Comparison of ENCODE assay signal across 8 cellular contexts in genomic region chr17:75048396-75048933, GRCh38. TPM values are rescaled to one million over a fixed set of nuclear protein-coding genes. Genes with fewer than 3 reads are reported as not detected.
DNase-seq lines count a peak whose midpoint lies in the region; ATAC-seq and TF ChIP-seq lines count a peak whose summit lies in the region.

No MANE protein-coding gene starts in this region.

- no peaks in the 10 kb centered on the region for H3K9me3 Mint-ChIP-seq in activated B cell treated with CpG ODN at 0.5 μM for 24 hours

- ATAC-seq in activated B cell treated with CpG ODN at 0.5 μM for 24 hours (ENCODE audit: low read depth) (no peak), heart left ventricle (peak in 3 of 4 donors; percentile 23 to 38 (median 35))

- H3K36me3 Mint-ChIP-seq in activated B cell treated with CpG ODN at 0.5 μM for 24 hours (ENCODE audit: low read depth): peaks cover 38% of the 10 kb centered on the region

- TF ChIP-seq POLR2A in heart left ventricle (IDR thresholded peaks at IDR 0.05): no peak

- H3K27me3 ChIP-seq in heart left ventricle: no peaks in the 10 kb centered on the region

- DNase-seq in activated B cell treated with CpG ODN at 0.5 μM for 24 hours (no peak), heart left ventricle (peak in 4 of 5 donors; percentile 43 to 60 (median 52)), HCEC 1CT (no peak), NCI-H2081 treated with DMSO at 0.1 percent for 48 hours (lab: John Stamatoyannopoulos, UW) (no peak), NCI-H128 (lab: John Stamatoyannopoulos, UW; ENCODE audit: unreplicated experiment) (no peak)
- DNase-seq in stimulated activated CD4-positive, alpha-beta T cell treated with anti-CD3 and anti-CD28 coated beads, Interleukin-1b, Interleukin-23, amount 100 ng/mL, for 48 hours: no peak

- no peak for TF ChIP-seq CTCF in HEK293 (tag by site-specific recombination; IDR thresholded peaks at IDR 0.05)
- TF ChIP-seq CTCF in activated B cell treated with CpG ODN at 0.5 μM for 24 hours (IDR thresholded peaks at IDR 0.05): no peak
- TF ChIP-seq CTCF in heart left ventricle (IDR thresholded peaks at IDR 0.05): no peak

- H3K4me3 ChIP-seq in HEK293 (ENCODE audit: low read depth, low read length) (peak overlapping the region; percentile 99; the same call in 1 of the 2 replicates), heart left ventricle (peak overlapping the region in 10 of 12 donors; percentile 77 to 99 (median 96)), skin epidermis (peak overlapping the region in 6 of 7 experiments; percentile 67 to 96 (median 80))

- peaks cover 36% of the 10 kb centered on the region for H3K4me1 Mint-ChIP-seq in activated B cell treated with CpG ODN at 0.5 μM for 24 hours

- no peaks in the 10 kb centered on the region for H3K27me3 Mint-ChIP-seq in activated B cell treated with CpG ODN at 0.5 μM for 24 hours

- H3K36me3 ChIP-seq in HEK293 (ENCODE audit: control insufficient read depth in 2 of 2, insufficient read depth in 1 of 2, low read length in 2 of 2) (peaks cover 33 to 41% of the 10 kb centered on the region in 2 experiments), heart left ventricle (peaks cover 0 to 52% (median 34%) of the 10 kb centered on the region in 9 donors)

- H3K9me3 ChIP-seq in HEK293 (ENCODE audit: control insufficient read depth, insufficient read depth, low read depth, low read length): no peaks in the 10 kb centered on the region
- no peaks in the 10 kb centered on the region for H3K9me3 ChIP-seq in heart left ventricle

- intact Hi-C loops in activated B cell treated with CpG ODN at 0.5 μM for 24 hours (cut with micrococcal nuclease) (no loop called here), heart left ventricle (cut with DNase I) (loop anchor here in 2 of 10 donors (5.0 kb wide), 2 partner anchors 66 to 86 kb away; no protein-coding TSS in a partner anchor)

- CTCF ChIA-PET in HEK293 (lab: Yijun Ruan, JAX): interaction anchor here (0.6 to 3.4 kb wide), 10 partner anchors 8 to 1156 kb away, joined by 3 to 15 read pairs (median 3); no protein-coding TSS in a partner anchor
- CTCF ChIA-PET in activated B cell treated with CpG ODN at 0.5 μM for 24 hours (lab: Charles Lee): interaction anchor here (0.5 to 3.0 kb wide), 3 partner anchors 11 to 592 kb away, joined by 3 to 12 read pairs (median 4); no protein-coding TSS in a partner anchor

- WGBS in heart left ventricle, 4 donors: 38 to 46% (median 42%) methylated on average over 5 of the region's 5 CpGs

- H3K27ac ChIP-seq in HEK293 (ENCODE audit: extremely low read depth, low read depth, low read length): no peak overlapping the region
- H3K27ac ChIP-seq in heart left ventricle: peak overlapping the region in 11 of 12 donors; percentile 94 to 100 (median 99)
- peak overlapping the region in 15 of 21 experiments; percentile 13 to 99 (median 92) for H3K27ac ChIP-seq in skin epidermis

- H3K4me3 Mint-ChIP-seq in activated B cell treated with CpG ODN at 0.5 μM for 24 hours: peak overlapping the region; percentile 88

- H3K27ac Mint-ChIP-seq in activated B cell treated with CpG ODN at 0.5 μM for 24 hours: no peak overlapping the region

- H3K4me1 ChIP-seq in HEK293 (ENCODE audit: control insufficient read depth, insufficient read depth, low read length) (peaks cover 8% of the 10 kb centered on the region; the same call in 1 of the 2 replicates), heart left ventricle (peaks cover 0 to 39% (median 24%) of the 10 kb centered on the region in 12 donors)

- POLR2A ChIA-PET in HEK293 (lab: Yijun Ruan, JAX): interaction anchor here (0.6 to 4.8 kb wide), 9 partner anchors 11 to 106 kb away, joined by 3 to 44 read pairs (median 4); partner anchors contain the start of genes JPT1 and MRPL58
- POLR2A ChIA-PET in activated B cell treated with CpG ODN at 0.5 μM for 24 hours (lab: Charles Lee): interaction anchor here (1.2 to 3.9 kb wide), 5 partner anchors 13 to 175 kb away, joined by 4 to 31 read pairs (median 4); partner anchors contain the start of genes FDXR, MRPL58 and NUP85

TF ChIP-seq in HEK293, 187 proteins besides CTCF, POLR2A, EP300 and RAD21:
- TF ChIP-seq SALL2 (tag by site-specific recombination; IDR thresholded peaks at IDR 0.05; ENCODE audit: borderline replicate concordance) (no peak), ZXDB (tag by site-specific recombination; IDR thresholded peaks at IDR 0.05) (no peak), ZNF174 (tag by site-specific recombination; IDR thresholded peaks at IDR 0.05) (no peak), TRIM28 (IDR thresholded peaks at IDR 0.05; ENCODE audit: borderline replicate concordance, low read length) (no peak), ZNF426 (tag by site-specific recombination; IDR thresholded peaks at IDR 0.05) (no peak), ZNF501 (tag by site-specific recombination; IDR thresholded peaks at IDR 0.05) (no peak), SCRT2 (tag by site-specific recombination; IDR thresholded peaks at IDR 0.05) (no peak), ZNF184 (tag by site-specific recombination; IDR thresholded peaks at IDR 0.05) (no peak), ZNF133 (tag by site-specific recombination; IDR thresholded peaks at IDR 0.05) (no peak)
- TF ChIP-seq, protein P1, sequence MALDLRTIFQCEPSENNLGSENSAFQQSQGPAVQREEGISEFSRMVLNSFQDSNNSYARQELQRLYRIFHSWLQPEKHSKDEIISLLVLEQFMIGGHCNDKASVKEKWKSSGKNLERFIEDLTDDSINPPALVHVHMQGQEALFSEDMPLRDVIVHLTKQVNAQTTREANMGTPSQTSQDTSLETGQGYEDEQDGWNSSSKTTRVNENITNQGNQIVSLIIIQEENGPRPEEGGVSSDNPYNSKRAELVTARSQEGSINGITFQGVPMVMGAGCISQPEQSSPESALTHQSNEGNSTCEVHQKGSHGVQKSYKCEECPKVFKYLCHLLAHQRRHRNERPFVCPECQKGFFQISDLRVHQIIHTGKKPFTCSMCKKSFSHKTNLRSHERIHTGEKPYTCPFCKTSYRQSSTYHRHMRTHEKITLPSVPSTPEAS (tag by site-specific recombination; IDR thresholded peaks at IDR 0.05): no peak

RNA-seq across cellular contexts. Expression of gene KCTD2, which starts 1.4 kb away (rescaled TPM):
- total RNA-seq in activated B cell treated with CpG ODN at 0.5 μM for 24 hours (19.5 and 20.2 TPM in 2 replicates), heart left ventricle (10 to 100 TPM; 19.8 to 37.7 (median 31.5) TPM)
- polyA plus RNA-seq in heart left ventricle: 10 to 100 TPM; 15.7 to 38.7 TPM

RNA-seq across cellular contexts. Expression of gene ATP5PD, which starts 1.7 kb away (rescaled TPM):
- 158 and 181 TPM in 2 replicates for total RNA-seq in activated B cell treated with CpG ODN at 0.5 μM for 24 hours
- 1,000 to 10,000 TPM in 1 of 9 donors, 100 to 1,000 TPM in 8; 597 to 1,208 (median 875) TPM for total RNA-seq in heart left ventricle
- polyA plus RNA-seq in heart left ventricle: 1,000 to 10,000 TPM in 1 of 2 donors, 100 to 1,000 TPM in 1; 725 to 2,623 TPM

RNA-seq across cellular contexts. Expression of gene MRPL58, which starts 36.0 kb away (rescaled TPM):
- total RNA-seq in activated B cell treated with CpG ODN at 0.5 μM for 24 hours (28.4 and 31.8 TPM in 2 replicates), heart left ventricle (10 to 100 TPM; 41.0 to 89.4 (median 55.8) TPM)
- 10 to 100 TPM; 82.0 to 93.8 TPM for polyA plus RNA-seq in heart left ventricle

RNA-seq across cellular contexts. Expression of gene SLC16A5, which starts 39.3 kb away (rescaled TPM):
- total RNA-seq in activated B cell treated with CpG ODN at 0.5 μM for 24 hours (4.9 and 5.7 TPM in 2 replicates), heart left ventricle (10 to 100 TPM in 6 of 9 donors, 1 to 10 TPM in 3; 4.8 to 23.3 (median 11.1) TPM)
- 1 to 10 TPM; 4.3 to 7.8 TPM for polyA plus RNA-seq in heart left ventricle

Comparison
In these comparisons a context has a peak if more than half of its experiments do, and no peak if none do; other contexts are left out.
1. DNase-seq: peak in heart left ventricle (4 of 5); none in activated B cell treated with CpG ODN at 0.5 μM for 24 hours (single experiment), stimulated activated CD4-positive, alpha-beta T cell treated with anti-CD3 and anti-CD28 coated beads, Interleukin-1b, Interleukin-23, amount 100 ng/mL, for 48 hours (single experiment), HCEC 1CT (single experiment), NCI-H2081 treated with DMSO at 0.1 percent for 48 hours (single experiment) and NCI-H128 (single experiment).
2. Peak in every context shown above with its lines, with median percentiles within 50 percentile points of each other: H3K4me3 ChIP-seq.